Comparison of ENCODE assay signal across 8 cellular contexts in the genomic region with DNA sequence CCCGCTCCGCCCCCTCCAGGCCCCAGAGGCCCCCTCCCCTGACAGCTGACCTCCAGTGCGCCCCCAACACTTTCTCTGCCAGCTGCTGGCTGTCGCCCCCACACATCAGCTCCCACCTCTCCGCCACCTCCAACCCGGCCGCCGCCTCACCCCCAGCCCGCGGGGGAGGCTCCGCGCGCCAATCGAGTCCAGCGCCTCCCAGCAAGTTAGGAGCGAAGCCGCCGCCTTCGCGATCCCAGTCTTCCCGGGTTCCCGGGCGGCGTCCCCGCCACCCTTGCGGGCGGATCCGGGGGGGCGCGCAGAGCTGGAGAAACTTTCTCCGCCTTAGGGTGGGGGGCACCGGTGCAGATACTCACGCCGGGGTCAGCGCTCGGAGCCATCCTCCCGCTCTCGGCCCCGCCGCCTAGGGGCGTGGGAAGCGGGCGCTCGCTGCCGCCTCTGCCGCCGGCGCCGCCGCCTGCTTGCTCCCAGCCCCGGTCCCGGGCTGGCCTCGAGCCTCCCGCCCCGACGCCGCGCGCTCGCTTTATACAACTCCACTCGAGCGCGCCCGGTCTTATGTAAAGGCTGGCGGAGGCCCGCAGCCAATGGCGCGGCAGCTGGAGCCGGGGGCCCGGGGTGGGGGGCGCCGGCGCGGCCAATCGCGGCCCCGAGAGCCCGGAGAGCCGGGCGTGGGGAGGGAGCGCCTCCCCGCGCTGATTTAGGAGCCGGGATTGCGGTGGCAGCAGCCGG. TPM values are rescaled to one million over a fixed set of nuclear protein-coding genes. Genes with fewer than 3 reads are reported as not detected.
DNase-seq lines count a peak whose midpoint lies in the region; ATAC-seq and TF ChIP-seq lines count a peak whose summit lies in the region.

A gene with protein sequence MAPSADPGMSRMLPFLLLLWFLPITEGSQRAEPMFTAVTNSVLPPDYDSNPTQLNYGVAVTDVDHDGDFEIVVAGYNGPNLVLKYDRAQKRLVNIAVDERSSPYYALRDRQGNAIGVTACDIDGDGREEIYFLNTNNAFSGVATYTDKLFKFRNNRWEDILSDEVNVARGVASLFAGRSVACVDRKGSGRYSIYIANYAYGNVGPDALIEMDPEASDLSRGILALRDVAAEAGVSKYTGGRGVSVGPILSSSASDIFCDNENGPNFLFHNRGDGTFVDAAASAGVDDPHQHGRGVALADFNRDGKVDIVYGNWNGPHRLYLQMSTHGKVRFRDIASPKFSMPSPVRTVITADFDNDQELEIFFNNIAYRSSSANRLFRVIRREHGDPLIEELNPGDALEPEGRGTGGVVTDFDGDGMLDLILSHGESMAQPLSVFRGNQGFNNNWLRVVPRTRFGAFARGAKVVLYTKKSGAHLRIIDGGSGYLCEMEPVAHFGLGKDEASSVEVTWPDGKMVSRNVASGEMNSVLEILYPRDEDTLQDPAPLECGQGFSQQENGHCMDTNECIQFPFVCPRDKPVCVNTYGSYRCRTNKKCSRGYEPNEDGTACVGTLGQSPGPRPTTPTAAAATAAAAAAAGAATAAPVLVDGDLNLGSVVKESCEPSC (minus strand): TSS at position 529 of the 729 bp plus-strand sequence. CDS start 149 bp downstream, at position 380.

- H3K4me3 Mint-ChIP-seq in CD8-positive, alpha-beta memory T cell: peak within 1 kb of the TSS in 2 of 7 donors; percentile 32 to 34

- H3K36me3 ChIP-seq in CD8-positive, alpha-beta memory T cell (ENCODE audit: insufficient read depth, low read length): no peaks in the 10 kb centered on the region

- peaks cover 41 to 75% of the 10 kb centered on the region in 2 donors for H3K27me3 Mint-ChIP-seq in CD8-positive, alpha-beta memory T cell

- peaks cover 12% of the 10 kb centered on the region for H3K27me3 ChIP-seq in CD8-positive, alpha-beta memory T cell (ENCODE audit: insufficient read depth, low read length, poor library complexity, severe bottlenecking)

- DNase-seq in GM20000 (ENCODE audit: low spot score) (peak; percentile 43), NCI-H82 treated with DMSO at 0.1 percent for 48 hours (lab: John Stamatoyannopoulos, UW; ENCODE audit: unreplicated experiment) (peak; percentile 53), globus pallidus (ENCODE audit: low spot score) (peak; percentile 82), nucleus accumbens (lab: John Stamatoyannopoulos, UW) (peak in 54 of 56 donors; percentile 16 to 87 (median 63))
- DNase-seq in CD8-positive, alpha-beta memory T cell: no peak
- DNase-seq in activated CD4-positive, alpha-beta T cell treated with anti-CD3 and anti-CD28 coated beads, Interleukin-2, amount 50 U/mL, for 1 hour: no peak

- no peaks in the 10 kb centered on the region for H3K9me3 ChIP-seq in CD8-positive, alpha-beta memory T cell (ENCODE audit: low read length)

- H3K4me1 Mint-ChIP-seq in CD8-positive, alpha-beta memory T cell: peaks cover 4 to 11% (median 7%) of the 10 kb centered on the region in 3 donors

- no peak within 1 kb of the TSS for H3K27ac Mint-ChIP-seq in CD8-positive, alpha-beta memory T cell

- POLR2A ChIA-PET in CD8-positive, alpha-beta memory T cell (lab: Charles Lee): no interaction called here

- no peaks in the 10 kb centered on the region for H3K4me1 ChIP-seq in CD8-positive, alpha-beta memory T cell (ENCODE audit: insufficient read depth, low read length)

- CTCF ChIA-PET in CD8-positive, alpha-beta memory T cell (lab: Charles Lee): interaction anchor here (1.1 to 1.6 kb wide), 2 partner anchors 11 to 17 kb away, joined by 3 to 5 read pairs; no protein-coding TSS in a partner anchor

- ATAC-seq in HG02759 (IDR thresholded peaks at IDR 0.05; ENCODE audit: unreplicated experiment) (no peak), HG02870 (IDR thresholded peaks at IDR 0.05; ENCODE audit: unreplicated experiment) (no peak)

- no peaks in the 10 kb centered on the region for H3K36me3 Mint-ChIP-seq in CD8-positive, alpha-beta memory T cell

- H3K9me3 Mint-ChIP-seq in CD8-positive, alpha-beta memory T cell: no peaks in the 10 kb centered on the region

- no peak within 1 kb of the TSS for H3K4me3 ChIP-seq in CD8-positive, alpha-beta memory T cell (ENCODE audit: low read length)

- no peak within 1 kb of the TSS for H3K27ac ChIP-seq in CD8-positive, alpha-beta memory T cell (ENCODE audit: low read depth, low read length)

- TF ChIP-seq CTCF in GM20000 (IDR thresholded peaks at IDR 0.05; ENCODE audit: extremely low read depth, missing control alignments): no peak

RNA-seq across cellular contexts. Expression of the gene that starts here (rescaled TPM):
- not detected for total RNA-seq in CD8-positive, alpha-beta memory T cell
- not detected for polyA plus RNA-seq in CD8-positive, alpha-beta memory T cell

Comparison
In these comparisons a context has a peak if more than half of its experiments do, and no peak if none do; other contexts are left out.
1. DNase-seq: peak in GM20000 (single experiment), NCI-H82 treated with DMSO at 0.1 percent for 48 hours (single experiment), globus pallidus (single experiment) and nucleus accumbens (54 of 56); none in CD8-positive, alpha-beta memory T cell (0 of 5) and activated CD4-positive, alpha-beta T cell treated with anti-CD3 and anti-CD28 coated beads, Interleukin-2, amount 50 U/mL, for 1 hour (single experiment).